Comparison of ENCODE assay signal across 16 cellular contexts in the genomic region with DNA sequence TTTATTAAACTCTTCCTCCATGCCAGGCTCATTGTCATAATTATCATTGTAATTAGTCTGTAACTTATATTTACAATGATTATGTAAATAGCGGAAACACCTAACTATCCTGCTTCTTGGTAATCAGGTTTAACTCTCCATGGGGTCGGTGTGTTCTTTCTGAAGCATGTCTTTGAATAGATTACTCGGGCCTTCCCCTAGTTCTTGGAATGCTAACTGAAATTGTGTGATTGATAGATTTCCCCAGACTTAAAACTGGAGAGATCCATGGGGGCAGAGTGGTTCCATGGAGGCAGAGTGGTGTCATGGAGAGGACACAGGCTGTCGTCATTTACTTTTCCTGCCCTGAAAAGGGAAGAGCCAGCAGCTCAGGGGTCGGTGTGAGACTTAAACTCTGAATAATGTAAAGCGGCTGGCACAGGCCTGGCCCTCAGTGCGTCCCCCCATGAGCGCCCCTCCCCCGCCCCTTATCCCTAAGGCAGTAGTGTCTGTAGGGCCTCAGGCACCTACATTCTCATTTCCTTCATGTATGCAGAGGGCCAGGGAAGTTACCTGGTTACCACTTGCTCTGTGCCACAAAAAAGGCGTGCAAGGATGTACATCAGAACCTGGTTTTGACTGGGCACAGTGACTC.
DNase-seq lines count a peak whose midpoint lies in the region; ATAC-seq and TF ChIP-seq lines count a peak whose summit lies in the region.
"Had no signal": no experiment of that assay in that cellular context is flagged by ENCODE, and none has a peak within 500 bp of the region (broad histone marks: within the 10 kb centered on the region; RNA-seq: fewer than 3 reads in every experiment).

No MANE protein-coding gene starts in this region.

- no peak for TF ChIP-seq CTCF in neural progenitor cell (IDR thresholded peaks at IDR 0.05)

- H3K79me2 ChIP-seq in neural progenitor cell (ENCODE audit: low read depth) = peaks cover 19% of the 10 kb centered on the region

- peaks cover 5% of the 10 kb centered on the region for H3K27me3 Mint-ChIP-seq in neural progenitor cell (ENCODE audit: insufficient read depth, low read depth)
- no peaks in the 10 kb centered on the region for H3K27me3 Mint-ChIP-seq in activated T-cell treated with anti-CD3 and anti-CD28 coated beads, Interleukin-2, amount 50 U/mL, for 4 hours (ENCODE audit: low read depth)

- peak overlapping the region; percentile 99 for H3K27ac Mint-ChIP-seq in neural progenitor cell
- H3K27ac Mint-ChIP-seq: HFFc6 had no signal

- H3K4me1 ChIP-seq in HUES48 (ENCODE audit: control insufficient read depth, insufficient read depth, low read length) (peaks cover 44% of the 10 kb centered on the region), ectodermal cell (ENCODE audit: control insufficient read depth, insufficient read depth, low read length) (peaks cover 77% of the 10 kb centered on the region), neural progenitor cell (peaks cover 85% of the 10 kb centered on the region)
- H3K4me1 ChIP-seq: A549, BE2C had no signal

- H3K4me2 ChIP-seq in neural progenitor cell = peak overlapping the region; percentile 69
- H3K4me2 ChIP-seq: A549 had no signal

- H3K4me3 ChIP-seq in HUES48 (ENCODE audit: low read depth, low read length) (no peak overlapping the region), ectodermal cell (ENCODE audit: insufficient read depth, low read depth, low read length) (no peak overlapping the region), neural progenitor cell (no peak overlapping the region)
- H3K4me3 ChIP-seq: A549, GM12878, GM23248 had no signal

- H3K9ac ChIP-seq in HUES48 (ENCODE audit: low read depth, low read length) (no peak overlapping the region), neural progenitor cell (no peak overlapping the region)
- H3K9ac ChIP-seq: GM23248 had no signal

- H3K9me3 ChIP-seq in HUES48 (ENCODE audit: control insufficient read depth, insufficient read depth, low read length) = no peaks in the 10 kb centered on the region
- H3K9me3 ChIP-seq in ectodermal cell (ENCODE audit: control insufficient read depth, low read length) = no peaks in the 10 kb centered on the region
- H3K9me3 ChIP-seq in neural progenitor cell (ENCODE audit: low read depth) = no peaks in the 10 kb centered on the region
- H3K9me3 ChIP-seq: A549, BE2C had no signal

- H2AFZ ChIP-seq in neural progenitor cell (replicated peaks) = no peak overlapping the region
- H2AFZ ChIP-seq: GM23248 had no signal

- H3K27me3 ChIP-seq in HUES48 (ENCODE audit: control insufficient read depth, insufficient read depth, low read length) (no peaks in the 10 kb centered on the region), ectodermal cell (ENCODE audit: control insufficient read depth, insufficient read depth, low read length, poor library complexity, severe bottlenecking) (no peaks in the 10 kb centered on the region), neural progenitor cell (no peaks in the 10 kb centered on the region)
- H3K27me3 ChIP-seq: BE2C had no signal

- H3K9me3 Mint-ChIP-seq in neural progenitor cell = no peaks in the 10 kb centered on the region
- H3K9me3 Mint-ChIP-seq in activated T-cell treated with anti-CD3 and anti-CD28 coated beads, Interleukin-2, amount 50 U/mL, for 4 hours = no peaks in the 10 kb centered on the region
- H3K9me3 Mint-ChIP-seq: HFFc6 had no signal

- 33 to 45% methylated on average over 9 to 10 of the region's 10 CpGs for WGBS in ectodermal cell, 2 experiments

- ATAC-seq in activated T-cell treated with anti-CD3 and anti-CD28 coated beads, Interleukin-2, amount 50 U/mL, for 4 hours = no peak
- ATAC-seq: A549, GM12878 had no signal

- H3K27ac ChIP-seq in HUES48 (ENCODE audit: low read depth, low read length) (peak overlapping the region; percentile 71), ectodermal cell (ENCODE audit: insufficient read depth, low read depth, low read length, poor library complexity, severe bottlenecking) (peak overlapping the region; percentile 97), neural progenitor cell (peak overlapping the region; percentile 98)
- H3K27ac ChIP-seq: A549, C4-2B, GM23248 had no signal

- peak; percentile 70 for DNase-seq in neural progenitor cell (ENCODE audit: low spot score)
- DNase-seq in activated T-cell treated with anti-CD3 and anti-CD28 coated beads, Interleukin-2, amount 50 U/mL, for 4 hours = no peak
- DNase-seq in activated naive CD4-positive, alpha-beta T cell treated with anti-CD3 and anti-CD28 coated beads, Interleukin-2, amount 50 U/mL, for 16 hours = no peak
- DNase-seq in HuH-7 (ENCODE audit: low spot score) = no peak
- DNase-seq in NCI-H524 treated with DMSO at 0.1 percent for 48 hours (lab: John Stamatoyannopoulos, UW) = no peak
- DNase-seq: BE2C, GM23248, HCEC 1CT, HFFc6, IMR-90, KBM-7 had no signal

- peaks cover 17% of the 10 kb centered on the region for H3K36me3 Mint-ChIP-seq in neural progenitor cell
- H3K36me3 Mint-ChIP-seq in activated T-cell treated with anti-CD3 and anti-CD28 coated beads, Interleukin-2, amount 50 U/mL, for 4 hours (ENCODE audit: insufficient read depth) = peaks cover 8% of the 10 kb centered on the region

- H3K4me3 Mint-ChIP-seq in neural progenitor cell = peak overlapping the region; percentile 87
- H3K4me3 Mint-ChIP-seq in activated T-cell treated with anti-CD3 and anti-CD28 coated beads, Interleukin-2, amount 50 U/mL, for 4 hours = no peak overlapping the region
- H3K4me3 Mint-ChIP-seq: HFFc6 had no signal

- H3F3A ChIP-seq in neural progenitor cell (ENCODE audit: low read depth) = peaks cover 76% of the 10 kb centered on the region

- peaks cover 87% of the 10 kb centered on the region for H3K4me1 Mint-ChIP-seq in neural progenitor cell
- H3K4me1 Mint-ChIP-seq in activated T-cell treated with anti-CD3 and anti-CD28 coated beads, Interleukin-2, amount 50 U/mL, for 4 hours (ENCODE audit: low read depth) = peaks cover 2% of the 10 kb centered on the region

- H4K20me1 ChIP-seq in neural progenitor cell (ENCODE audit: low read depth) = no peaks in the 10 kb centered on the region

- H3K36me3 ChIP-seq in HUES48 (ENCODE audit: control insufficient read depth, insufficient read depth, low read length) (no peaks in the 10 kb centered on the region), ectodermal cell (ENCODE audit: control insufficient read depth, insufficient read depth, low read length) (no peaks in the 10 kb centered on the region), neural progenitor cell (no peaks in the 10 kb centered on the region)
- H3K36me3 ChIP-seq: BE2C had no signal
